ENCODE assay signal across 17 cellular contexts in genomic region chr20:39538317-39538716, GRCh38.
DNase-seq lines count a peak whose midpoint lies in the region; ATAC-seq and TF ChIP-seq lines count a peak whose summit lies in the region.
"Had no signal": no experiment of that assay in that cellular context is flagged by ENCODE, and none has a peak within 500 bp of the region (broad histone marks: within the 10 kb centered on the region; RNA-seq: fewer than 3 reads in every experiment).

No MANE protein-coding gene starts in this region.

- H3K79me2 ChIP-seq in Karpas-422 (ENCODE audit: low read length) (no peaks in the 10 kb centered on the region), SU-DHL-6 (ENCODE audit: insufficient read depth, low read length) (no peaks in the 10 kb centered on the region)

- peak overlapping the region in 2 of 8 donors; percentile 9 to 30 for H3K4me3 Mint-ChIP-seq in naive B cell
- peak overlapping the region; percentile 2 for H3K4me3 Mint-ChIP-seq in stimulated activated memory B cell treated with anti-CD40 and anti-IgM and Interleukin-4, amounts not matched to agents 10 μg/mL and 1 μg/mL and 100 μg/mL, for 72 hours
- no peak overlapping the region for H3K4me3 Mint-ChIP-seq in immature natural killer cell
- H3K4me3 Mint-ChIP-seq: CD14-positive monocyte; CD8-positive, alpha-beta T cell had no signal

- H3K36me3 ChIP-seq in Karpas-422 (ENCODE audit: insufficient read depth, low read length), result peaks cover 2% of the 10 kb centered on the region; the same call in 1 of the 2 replicates
- no peaks in the 10 kb centered on the region for H3K36me3 ChIP-seq in SU-DHL-6 (ENCODE audit: low read length)

- H3K9me2 ChIP-seq in Karpas-422 (replicated peaks; ENCODE audit: insufficient read depth, low read length), result no peaks in the 10 kb centered on the region
- no peaks in the 10 kb centered on the region for H3K9me2 ChIP-seq in SU-DHL-6 (replicated peaks; ENCODE audit: insufficient read depth, low read length)

- H3K36me3 Mint-ChIP-seq in naive B cell (no peaks in the 10 kb centered on the region), immature natural killer cell (peaks cover 0 to 3% (median 0%) of the 10 kb centered on the region in 3 donors)
- H3K36me3 Mint-ChIP-seq in stimulated activated memory B cell treated with anti-CD40 and anti-IgM and Interleukin-4, amounts not matched to agents 10 μg/mL and 1 μg/mL and 100 μg/mL, for 72 hours, result peaks cover 15% of the 10 kb centered on the region
- H3K36me3 Mint-ChIP-seq: CD14-positive monocyte; CD8-positive, alpha-beta T cell had no signal

- peaks cover 8 to 16% (median 10%) of the 10 kb centered on the region in 3 donors for H3K4me1 Mint-ChIP-seq in naive B cell
- H3K4me1 Mint-ChIP-seq in stimulated activated memory B cell treated with anti-CD40 and anti-IgM and Interleukin-4, amounts not matched to agents 10 μg/mL and 1 μg/mL and 100 μg/mL, for 72 hours, result peaks cover 37% of the 10 kb centered on the region
- H3K4me1 Mint-ChIP-seq in immature natural killer cell, result no peaks in the 10 kb centered on the region
- H3K4me1 Mint-ChIP-seq: CD14-positive monocyte had no signal

- DNase-seq in Karpas-422 (peak; percentile 93), naive B cell (no peak), left cardiac atrium (no peak), superior temporal gyrus (ENCODE audit: extremely low spot score) (no peak), immature natural killer cell (no peak), SIG-M5 treated with dmso at 0.1 percent for 504 hours (lab: John Stamatoyannopoulos, UW; ENCODE audit: unreplicated experiment) (no peak)
- DNase-seq: CD8-positive, alpha-beta T cell; COR-L47; DMS153; DMS79 treated with DMSO at 0.1 percent for 48 hours; GDM1 had no signal

- peak overlapping the region; percentile 73 for H3K9ac ChIP-seq in Karpas-422 (ENCODE audit: low read length)
- H3K9ac ChIP-seq in SU-DHL-6 (ENCODE audit: low read length), result peak overlapping the region; percentile 51

- H3K4me3 ChIP-seq in Karpas-422 (ENCODE audit: low read length), result peak overlapping the region; percentile 39
- peak overlapping the region; percentile 37 for H3K4me3 ChIP-seq in SU-DHL-6 (ENCODE audit: insufficient read depth, low read length, poor library complexity, severe bottlenecking)
- H3K4me3 ChIP-seq: A549 had no signal

- no peak for TF ChIP-seq CTCF in SU-DHL-6 (IDR thresholded peaks at IDR 0.05; ENCODE audit: insufficient read depth, low read length, poor library complexity, severe bottlenecking)

- ATAC-seq in naive B cell (ENCODE audit: low read depth in 2 of 2) (peak; percentile 55 to 76), left cardiac atrium (no peak)
- ATAC-seq in stimulated activated memory B cell treated with anti-CD40 and anti-IgM and Interleukin-4, amounts not matched to agents 10 μg/mL and 1 μg/mL and 100 μg/mL, for 72 hours, result peak; percentile 81
- ATAC-seq: A549; CD8-positive, alpha-beta T cell; HCT116 had no signal

- peaks cover 0 to 5% (median 0%) of the 10 kb centered on the region in 3 donors for H3K27me3 Mint-ChIP-seq in naive B cell
- H3K27me3 Mint-ChIP-seq in stimulated activated memory B cell treated with anti-CD40 and anti-IgM and Interleukin-4, amounts not matched to agents 10 μg/mL and 1 μg/mL and 100 μg/mL, for 72 hours, result no peaks in the 10 kb centered on the region
- H3K27me3 Mint-ChIP-seq in immature natural killer cell (ENCODE audit: low read depth in 3 of 3), result peaks cover 0 to 3% (median 0%) of the 10 kb centered on the region in 3 donors

- H3K27ac Mint-ChIP-seq in naive B cell (peak overlapping the region in 1 of 6 donors; percentile 41), immature natural killer cell (no peak overlapping the region)
- peak overlapping the region; percentile 82 for H3K27ac Mint-ChIP-seq in stimulated activated memory B cell treated with anti-CD40 and anti-IgM and Interleukin-4, amounts not matched to agents 10 μg/mL and 1 μg/mL and 100 μg/mL, for 72 hours
- H3K27ac Mint-ChIP-seq: CD14-positive monocyte; CD8-positive, alpha-beta T cell had no signal

- H2AFZ ChIP-seq in Karpas-422 (ENCODE audit: low read length) (no peak overlapping the region), SU-DHL-6 (ENCODE audit: low read depth, low read length, severe bottlenecking) (peak overlapping the region; percentile 46)

- H4K20me1 ChIP-seq in Karpas-422 (ENCODE audit: insufficient read depth, low read depth, low read length), result no peaks in the 10 kb centered on the region
- H4K20me1 ChIP-seq in SU-DHL-6 (ENCODE audit: low read depth, low read length), result no peaks in the 10 kb centered on the region

- intact Hi-C loops in left cardiac atrium (cut with DNase I), result no loop called here

- H3K27ac ChIP-seq in Karpas-422 (ENCODE audit: low read length) (peak overlapping the region; percentile 100), SU-DHL-6 (ENCODE audit: low read depth, low read length) (peak overlapping the region; percentile 98)
- H3K27ac ChIP-seq: A549, HL-60 had no signal

- H3K9me3 ChIP-seq in Karpas-422 (ENCODE audit: low read length), result peaks cover 8% of the 10 kb centered on the region; the same call in 1 of the 2 replicates
- no peaks in the 10 kb centered on the region for H3K9me3 ChIP-seq in SU-DHL-6 (ENCODE audit: insufficient read depth, low read length)
- H3K9me3 ChIP-seq: A549 had no signal

- H3K27me3 ChIP-seq in Karpas-422 (ENCODE audit: low read length) (no peaks in the 10 kb centered on the region), SU-DHL-6 (ENCODE audit: low read length) (no peaks in the 10 kb centered on the region)

- H3F3A ChIP-seq in SU-DHL-6 (ENCODE audit: insufficient read depth), result peaks cover 12% of the 10 kb centered on the region

- H3K4me2 ChIP-seq in Karpas-422 (ENCODE audit: low read depth, low read length, poor library complexity, severe bottlenecking) (peak overlapping the region; percentile 78), SU-DHL-6 (ENCODE audit: low read depth, low read length, poor library complexity, severe bottlenecking) (peak overlapping the region; percentile 81)
- H3K4me2 ChIP-seq: A549 had no signal

- H3K9me3 Mint-ChIP-seq in naive B cell (peaks cover 0 to 5% (median 0%) of the 10 kb centered on the region in 7 donors), immature natural killer cell (peaks cover 0 to 6% (median 0%) of the 10 kb centered on the region in 6 donors)
- H3K9me3 Mint-ChIP-seq in stimulated activated memory B cell treated with anti-CD40 and anti-IgM and Interleukin-4, amounts not matched to agents 10 μg/mL and 1 μg/mL and 100 μg/mL, for 72 hours, result peaks cover 6% of the 10 kb centered on the region
- H3K9me3 Mint-ChIP-seq: CD8-positive, alpha-beta T cell had no signal

- H3K4me1 ChIP-seq in Karpas-422 (ENCODE audit: low read length), result peaks cover 79% of the 10 kb centered on the region
- H3K4me1 ChIP-seq: A549 had no signal

Comparison
In these comparisons a context has a peak if more than half of its experiments do, and no peak if none do; other contexts are left out.
1. ATAC-seq: peak in naive B cell (2 of 2) and stimulated activated memory B cell treated with anti-CD40 and anti-IgM and Interleukin-4, amounts not matched to agents 10 μg/mL and 1 μg/mL and 100 μg/mL, for 72 hours (single experiment); none in left cardiac atrium (0 of 2).